Comparison of ENCODE assay signal across 1 cellular context in genomic region chr7:27113991-27114866, GRCh38.
A peak's percentile ranks its signal among the peaks of the same experiment; 100 is the strongest.
TF ChIP-seq lines count a peak whose summit lies in the region.

No MANE protein-coding gene starts in this region.

TF ChIP-seq in GM23338, 12 proteins besides CTCF, POLR2A, EP300 and RAD21:
- TF ChIP-seq NANOG (IDR thresholded peaks at IDR 0.05; ENCODE audit: borderline replicate concordance) (no peak), EZH2phosphoT487 (IDR thresholded peaks at IDR 0.05; ENCODE audit: unreplicated experiment) (peak; percentile 91), EZH2 (IDR thresholded peaks at IDR 0.05; ENCODE audit: low read depth, unreplicated experiment) (peak; percentile 99)
- TF ChIP-seq, protein P1, sequence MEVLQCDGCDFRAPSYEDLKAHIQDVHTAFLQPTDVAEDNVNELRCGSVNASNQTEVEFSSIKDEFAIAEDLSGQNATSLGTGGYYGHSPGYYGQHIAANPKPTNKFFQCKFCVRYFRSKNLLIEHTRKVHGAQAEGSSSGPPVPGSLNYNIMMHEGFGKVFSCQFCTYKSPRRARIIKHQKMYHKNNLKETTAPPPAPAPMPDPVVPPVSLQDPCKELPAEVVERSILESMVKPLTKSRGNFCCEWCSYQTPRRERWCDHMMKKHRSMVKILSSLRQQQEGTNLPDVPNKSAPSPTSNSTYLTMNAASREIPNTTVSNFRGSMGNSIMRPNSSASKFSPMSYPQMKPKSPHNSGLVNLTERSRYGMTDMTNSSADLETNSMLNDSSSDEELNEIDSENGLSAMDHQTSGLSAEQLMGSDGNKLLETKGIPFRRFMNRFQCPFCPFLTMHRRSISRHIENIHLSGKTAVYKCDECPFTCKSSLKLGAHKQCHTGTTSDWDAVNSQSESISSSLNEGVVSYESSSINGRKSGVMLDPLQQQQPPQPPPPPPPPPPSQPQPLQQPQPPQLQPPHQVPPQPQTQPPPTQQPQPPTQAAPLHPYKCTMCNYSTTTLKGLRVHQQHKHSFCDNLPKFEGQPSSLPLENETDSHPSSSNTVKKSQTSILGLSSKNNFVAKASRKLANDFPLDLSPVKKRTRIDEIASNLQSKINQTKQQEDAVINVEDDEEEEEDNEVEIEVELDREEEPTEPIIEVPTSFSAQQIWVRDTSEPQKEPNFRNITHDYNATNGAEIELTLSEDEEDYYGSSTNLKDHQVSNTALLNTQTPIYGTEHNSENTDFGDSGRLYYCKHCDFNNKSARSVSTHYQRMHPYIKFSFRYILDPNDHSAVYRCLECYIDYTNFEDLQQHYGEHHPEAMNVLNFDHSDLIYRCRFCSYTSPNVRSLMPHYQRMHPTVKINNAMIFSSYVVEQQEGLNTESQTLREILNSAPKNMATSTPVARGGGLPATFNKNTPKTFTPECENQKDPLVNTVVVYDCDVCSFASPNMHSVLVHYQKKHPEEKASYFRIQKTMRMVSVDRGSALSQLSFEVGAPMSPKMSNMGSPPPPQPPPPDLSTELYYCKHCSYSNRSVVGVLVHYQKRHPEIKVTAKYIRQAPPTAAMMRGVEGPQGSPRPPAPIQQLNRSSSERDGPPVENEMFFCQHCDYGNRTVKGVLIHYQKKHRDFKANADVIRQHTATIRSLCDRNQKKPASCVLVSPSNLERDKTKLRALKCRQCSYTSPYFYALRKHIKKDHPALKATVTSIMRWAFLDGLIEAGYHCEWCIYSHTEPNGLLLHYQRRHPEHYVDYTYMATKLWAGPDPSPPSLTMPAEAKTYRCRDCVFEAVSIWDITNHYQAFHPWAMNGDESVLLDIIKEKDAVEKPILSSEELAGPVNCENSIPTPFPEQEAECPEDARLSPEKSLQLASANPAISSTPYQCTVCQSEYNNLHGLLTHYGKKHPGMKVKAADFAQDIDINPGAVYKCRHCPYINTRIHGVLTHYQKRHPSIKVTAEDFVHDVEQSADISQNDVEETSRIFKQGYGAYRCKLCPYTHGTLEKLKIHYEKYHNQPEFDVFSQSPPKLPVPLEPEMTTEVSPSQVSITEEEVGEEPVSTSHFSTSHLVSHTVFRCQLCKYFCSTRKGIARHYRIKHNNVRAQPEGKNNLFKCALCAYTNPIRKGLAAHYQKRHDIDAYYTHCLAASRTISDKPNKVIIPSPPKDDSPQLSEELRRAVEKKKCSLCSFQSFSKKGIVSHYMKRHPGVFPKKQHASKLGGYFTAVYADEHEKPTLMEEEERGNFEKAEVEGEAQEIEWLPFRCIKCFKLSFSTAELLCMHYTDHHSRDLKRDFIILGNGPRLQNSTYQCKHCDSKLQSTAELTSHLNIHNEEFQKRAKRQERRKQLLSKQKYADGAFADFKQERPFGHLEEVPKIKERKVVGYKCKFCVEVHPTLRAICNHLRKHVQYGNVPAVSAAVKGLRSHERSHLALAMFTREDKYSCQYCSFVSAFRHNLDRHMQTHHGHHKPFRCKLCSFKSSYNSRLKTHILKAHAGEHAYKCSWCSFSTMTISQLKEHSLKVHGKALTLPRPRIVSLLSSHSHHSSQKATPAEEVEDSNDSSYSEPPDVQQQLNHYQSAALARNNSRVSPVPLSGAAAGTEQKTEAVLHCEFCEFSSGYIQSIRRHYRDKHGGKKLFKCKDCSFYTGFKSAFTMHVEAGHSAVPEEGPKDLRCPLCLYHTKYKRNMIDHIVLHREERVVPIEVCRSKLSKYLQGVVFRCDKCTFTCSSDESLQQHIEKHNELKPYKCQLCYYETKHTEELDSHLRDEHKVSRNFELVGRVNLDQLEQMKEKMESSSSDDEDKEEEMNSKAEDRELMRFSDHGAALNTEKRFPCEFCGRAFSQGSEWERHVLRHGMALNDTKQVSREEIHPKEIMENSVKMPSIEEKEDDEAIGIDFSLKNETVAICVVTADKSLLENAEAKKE (CRISPR knock-in tag; IDR thresholded peaks at IDR 0.05) = no peak
- TF ChIP-seq, protein P2, sequence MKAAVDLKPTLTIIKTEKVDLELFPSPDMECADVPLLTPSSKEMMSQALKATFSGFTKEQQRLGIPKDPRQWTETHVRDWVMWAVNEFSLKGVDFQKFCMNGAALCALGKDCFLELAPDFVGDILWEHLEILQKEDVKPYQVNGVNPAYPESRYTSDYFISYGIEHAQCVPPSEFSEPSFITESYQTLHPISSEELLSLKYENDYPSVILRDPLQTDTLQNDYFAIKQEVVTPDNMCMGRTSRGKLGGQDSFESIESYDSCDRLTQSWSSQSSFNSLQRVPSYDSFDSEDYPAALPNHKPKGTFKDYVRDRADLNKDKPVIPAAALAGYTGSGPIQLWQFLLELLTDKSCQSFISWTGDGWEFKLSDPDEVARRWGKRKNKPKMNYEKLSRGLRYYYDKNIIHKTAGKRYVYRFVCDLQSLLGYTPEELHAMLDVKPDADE (IDR thresholded peaks at IDR 0.05) = no peak
